14 cellular contexts compared by ENCODE assay signal in genomic region chr11:76824980-76825725, GRCh38. TPM values are rescaled to one million over a fixed set of nuclear protein-coding genes. Genes with fewer than 3 reads are reported as not detected.
DNase-seq lines count a peak whose midpoint lies in the region; ATAC-seq and TF ChIP-seq lines count a peak whose summit lies in the region.
"Had no signal": no experiment of that assay in that cellular context is flagged by ENCODE, and none has a peak within 500 bp of the region (broad histone marks: within the 10 kb centered on the region; RNA-seq: fewer than 3 reads in every experiment).

No MANE protein-coding gene starts in this region.

- peaks cover 0 to 33% (median 22%) of the 10 kb centered on the region in 9 donors for H3K4me1 ChIP-seq in heart right ventricle
- H3K4me1 ChIP-seq in vagina = peaks cover 19% of the 10 kb centered on the region
- H3K4me1 ChIP-seq in ovary (ENCODE audit: insufficient read depth) = no peaks in the 10 kb centered on the region
- H3K4me1 ChIP-seq: Peyer's patch had no signal

- no peaks in the 10 kb centered on the region for H3K27me3 Mint-ChIP-seq in activated T-helper 17 cell treated with anti-CD3 and anti-CD28 coated beads, Interleukin-2, amount 50 U/mL, for 72 hours

- peaks cover 9% of the 10 kb centered on the region for H3K4me1 Mint-ChIP-seq in activated T-helper 17 cell treated with anti-CD3 and anti-CD28 coated beads, Interleukin-2, amount 50 U/mL, for 72 hours

- H3K4me3 ChIP-seq in heart right ventricle (no peak overlapping the region), vagina (no peak overlapping the region), ovary (no peak overlapping the region)
- H3K4me3 ChIP-seq: coronary artery, Peyer's patch had no signal

- no peaks in the 10 kb centered on the region for H3K36me3 Mint-ChIP-seq in activated T-helper 17 cell treated with anti-CD3 and anti-CD28 coated beads, Interleukin-2, amount 50 U/mL, for 72 hours (ENCODE audit: low read depth)
- H3K36me3 Mint-ChIP-seq: natural killer cell had no signal

- H3K9me3 ChIP-seq in heart right ventricle = no peaks in the 10 kb centered on the region
- no peaks in the 10 kb centered on the region for H3K9me3 ChIP-seq in vagina
- no peaks in the 10 kb centered on the region for H3K9me3 ChIP-seq in ovary
- H3K9me3 ChIP-seq: Peyer's patch had no signal

- ATAC-seq in heart right ventricle (no peak), left cardiac atrium (no peak)
- ATAC-seq in activated T-helper 17 cell treated with anti-CD3 and anti-CD28 coated beads, Interleukin-2, amount 50 U/mL, for 72 hours (replicated peaks) = no peak
- ATAC-seq: natural killer cell had no signal

- H3K4me3 Mint-ChIP-seq in activated T-helper 17 cell treated with anti-CD3 and anti-CD28 coated beads, Interleukin-2, amount 50 U/mL, for 72 hours = no peak overlapping the region
- H3K4me3 Mint-ChIP-seq: natural killer cell, WTC11 had no signal

- DNase-seq in heart right ventricle (no peak), left cardiac atrium (no peak), amniotic epithelial cell (ENCODE audit: low read depth) (peak; percentile 46), left kidney (ENCODE audit: low read depth, low spot score) (peak; percentile 46), vagina (ENCODE audit: extremely low spot score in 2 of 2) (peak in 1 of 2 donors; percentile 83), COLO829 (ENCODE audit: low spot score) (no peak), ovary (no peak)
- DNase-seq: activated gamma-delta T cell treated with Interleukin-2 at 50 U/mL for 16 hours, natural killer cell, NCI-H2081, Peyer's patch had no signal

- TF ChIP-seq EP300 in ovary (IDR thresholded peaks at IDR 0.05) = no peak

- TF ChIP-seq POLR2A in vagina (IDR thresholded peaks at IDR 0.05) (no peak), ovary (IDR thresholded peaks at IDR 0.05) (no peak)

- H3K27ac ChIP-seq in heart right ventricle (peak overlapping the region in 9 of 10 donors; percentile 75 to 95 (median 88)), vagina (peak overlapping the region; percentile 33), ovary (no peak overlapping the region)

- TF ChIP-seq CTCF in heart right ventricle (IDR thresholded peaks at IDR 0.05) (no peak), vagina (IDR thresholded peaks at IDR 0.05) (no peak), ovary (IDR thresholded peaks at IDR 0.05) (no peak)

- no peaks in the 10 kb centered on the region for H3K27me3 ChIP-seq in heart right ventricle
- H3K27me3 ChIP-seq in vagina = no peaks in the 10 kb centered on the region
- no peaks in the 10 kb centered on the region for H3K27me3 ChIP-seq in ovary
- H3K27me3 ChIP-seq: Peyer's patch had no signal

- WGBS in heart right ventricle, 2 donors = 87 to 91% methylated on average over 5 of the region's 5 CpGs
- WGBS in ovary, 3 donors = 79 to 89% (median 82%) methylated on average over 5 of the region's 5 CpGs

- H3K9me3 Mint-ChIP-seq in activated T-helper 17 cell treated with anti-CD3 and anti-CD28 coated beads, Interleukin-2, amount 50 U/mL, for 72 hours = no peaks in the 10 kb centered on the region
- H3K9me3 Mint-ChIP-seq: natural killer cell had no signal

- H3K36me3 ChIP-seq in heart right ventricle (no peaks in the 10 kb centered on the region), vagina (no peaks in the 10 kb centered on the region), ovary (no peaks in the 10 kb centered on the region)
- H3K36me3 ChIP-seq: Peyer's patch had no signal

- H3K27ac Mint-ChIP-seq in activated T-helper 17 cell treated with anti-CD3 and anti-CD28 coated beads, Interleukin-2, amount 50 U/mL, for 72 hours = no peak overlapping the region
- H3K27ac Mint-ChIP-seq: natural killer cell, WTC11 had no signal

- intact Hi-C loops in heart right ventricle (cut with DNase I) (no loop called here), left cardiac atrium (cut with DNase I) (no loop called here), vagina (cut with DNase I) (no loop called here), ovary (cut with DNase I) (no loop called here)

RNA-seq across cellular contexts. Expression of gene ACER3, which starts 35.6 kb away (rescaled TPM):
- total RNA-seq in heart right ventricle (10 to 100 TPM in 5 of 10 donors, 1 to 10 TPM in 5; 8.9 to 14.8 (median 10.6) TPM), left cardiac atrium (10 to 100 TPM; 12.5 to 18.1 TPM), vagina (16.2 TPM), ovary (10 to 100 TPM in 3 of 7 donors, 1 to 10 TPM in 4; 3.5 to 20.7 (median 8.4) TPM)
- polyA plus RNA-seq in heart right ventricle (1 to 10 TPM; 2.9 to 4.2 TPM), ovary (1 to 10 TPM; 2.4 to 8.8 TPM)
- total RNA-seq in activated T-helper 17 cell treated with anti-CD3 and anti-CD28 coated beads, Interleukin-2, amount 50 U/mL, for 72 hours = 10 to 100 TPM; 13.0 to 17.0 TPM

RNA-seq across cellular contexts. Expression of gene TSKU, which starts 42.0 kb away (rescaled TPM):
- total RNA-seq in heart right ventricle (10 to 100 TPM in 4 of 10 donors, 1 to 10 TPM in 6; 3.0 to 21.9 (median 6.6) TPM), left cardiac atrium (10 to 100 TPM; 27.7 to 33.3 TPM), vagina (144 TPM), ovary (100 to 1,000 TPM in 1 of 7 donors, 10 to 100 TPM in 6; 19.2 to 114 (median 67.0) TPM)
- polyA plus RNA-seq in heart right ventricle (10 to 100 TPM in 1 of 2 donors, 1 to 10 TPM in 1; 6.6 to 13.7 TPM), ovary (10 to 100 TPM; 19.3 to 22.0 TPM)
- 10 to 100 TPM in 1 of 2 donors, 1 to 10 TPM in 1; 3.2 to 45.6 TPM for total RNA-seq in activated T-helper 17 cell treated with anti-CD3 and anti-CD28 coated beads, Interleukin-2, amount 50 U/mL, for 72 hours
- total RNA-seq: natural killer cell had no signal

Comparison
In these comparisons a context has a peak if more than half of its experiments do, and no peak if none do; other contexts are left out.
1. DNase-seq: peak in amniotic epithelial cell (single experiment) and left kidney (single experiment); none in heart right ventricle (0 of 2), left cardiac atrium (single experiment), COLO829 (single experiment) and ovary (0 of 5).
2. H3K27ac ChIP-seq: peak in heart right ventricle (9 of 10) and vagina (single experiment); none in ovary (0 of 2).